Comparison of ENCODE assay signal across 8 cellular contexts in genomic region chr5:161783297-161783696, GRCh38.
"Had no signal": no experiment of that assay in that cellular context is flagged by ENCODE, and none has a peak within 500 bp of the region (broad histone marks: within the 10 kb centered on the region; RNA-seq: fewer than 3 reads in every experiment).

No MANE protein-coding gene starts in this region.

- H3K4me3 ChIP-seq: GM23248, HAP-1 had no signal

- ATAC-seq: HCT116 had no signal

- H3K4me1 ChIP-seq: HAP-1 had no signal

- H3K36me3 ChIP-seq: HAP-1 had no signal

- DNase-seq: GM23248, GOT3, H7, HFFc6, KG1 had no signal

- H2AFZ ChIP-seq: GM23248 had no signal

- H3K9ac ChIP-seq: GM23248 had no signal

- H3K27ac ChIP-seq: GM23248, HL-60 had no signal

- H3K9me3 ChIP-seq: HAP-1 had no signal
